In genomic region chr10:79166741-79167140, GRCh38 we compare ENCODE assay signal across 10 cellular contexts.
"Had no signal": no experiment of that assay in that cellular context is flagged by ENCODE, and none has a peak within 500 bp of the region (broad histone marks: within the 10 kb centered on the region; RNA-seq: fewer than 3 reads in every experiment).

No MANE protein-coding gene starts in this region.

- H3K36me3 Mint-ChIP-seq: activated CD4-positive, alpha-beta memory T cell treated with anti-CD3 and anti-CD28 coated beads for 36 hours; activated naive CD8-positive, alpha-beta T cell treated with anti-CD3 and anti-CD28 coated beads for 36 hours had no signal

- H3K4me3 Mint-ChIP-seq: activated CD4-positive, alpha-beta memory T cell treated with anti-CD3 and anti-CD28 coated beads for 36 hours; activated naive CD8-positive, alpha-beta T cell treated with anti-CD3 and anti-CD28 coated beads for 36 hours; activated T-cell treated with anti-CD3 and anti-CD28 coated beads, Interleukin-2, amount 50 U/mL, for 72 hours; T-cell had no signal

- H3K27me3 ChIP-seq: tibial nerve had no signal

- H3K4me3 ChIP-seq: skin epidermis, tibial nerve had no signal

- H3K27ac Mint-ChIP-seq: activated CD4-positive, alpha-beta memory T cell treated with anti-CD3 and anti-CD28 coated beads for 36 hours; activated T-cell treated with anti-CD3 and anti-CD28 coated beads, Interleukin-2, amount 50 U/mL, for 72 hours; T-cell had no signal

- H3K9me3 ChIP-seq: tibial nerve had no signal

- H3K27me3 Mint-ChIP-seq: activated CD4-positive, alpha-beta memory T cell treated with anti-CD3 and anti-CD28 coated beads for 36 hours; activated naive CD8-positive, alpha-beta T cell treated with anti-CD3 and anti-CD28 coated beads for 36 hours; T-cell had no signal

- H3K27ac ChIP-seq: tibial nerve, VCaP had no signal

- DNase-seq: activated CD4-positive, alpha-beta memory T cell treated with anti-CD3 and anti-CD28 coated beads for 36 hours; activated gamma-delta T cell treated with Interleukin-2 at 50 U/mL for 16 hours; activated naive CD8-positive, alpha-beta T cell treated with anti-CD3 and anti-CD28 coated beads for 36 hours; activated T-cell treated with anti-CD3 and anti-CD28 coated beads, Interleukin-2, amount 50 U/mL, for 72 hours; effector memory CD4-positive, alpha-beta T cell; mesendoderm; T-cell had no signal

- H3K4me1 Mint-ChIP-seq: activated naive CD8-positive, alpha-beta T cell treated with anti-CD3 and anti-CD28 coated beads for 36 hours; T-cell had no signal

- H3K9me3 Mint-ChIP-seq: activated CD4-positive, alpha-beta memory T cell treated with anti-CD3 and anti-CD28 coated beads for 36 hours; activated naive CD8-positive, alpha-beta T cell treated with anti-CD3 and anti-CD28 coated beads for 36 hours; activated T-cell treated with anti-CD3 and anti-CD28 coated beads, Interleukin-2, amount 50 U/mL, for 72 hours; T-cell had no signal

- ATAC-seq: activated T-cell treated with anti-CD3 and anti-CD28 coated beads, Interleukin-2, amount 50 U/mL, for 72 hours; T-cell had no signal
